9 cellular contexts compared by ENCODE assay signal in the genomic region with DNA sequence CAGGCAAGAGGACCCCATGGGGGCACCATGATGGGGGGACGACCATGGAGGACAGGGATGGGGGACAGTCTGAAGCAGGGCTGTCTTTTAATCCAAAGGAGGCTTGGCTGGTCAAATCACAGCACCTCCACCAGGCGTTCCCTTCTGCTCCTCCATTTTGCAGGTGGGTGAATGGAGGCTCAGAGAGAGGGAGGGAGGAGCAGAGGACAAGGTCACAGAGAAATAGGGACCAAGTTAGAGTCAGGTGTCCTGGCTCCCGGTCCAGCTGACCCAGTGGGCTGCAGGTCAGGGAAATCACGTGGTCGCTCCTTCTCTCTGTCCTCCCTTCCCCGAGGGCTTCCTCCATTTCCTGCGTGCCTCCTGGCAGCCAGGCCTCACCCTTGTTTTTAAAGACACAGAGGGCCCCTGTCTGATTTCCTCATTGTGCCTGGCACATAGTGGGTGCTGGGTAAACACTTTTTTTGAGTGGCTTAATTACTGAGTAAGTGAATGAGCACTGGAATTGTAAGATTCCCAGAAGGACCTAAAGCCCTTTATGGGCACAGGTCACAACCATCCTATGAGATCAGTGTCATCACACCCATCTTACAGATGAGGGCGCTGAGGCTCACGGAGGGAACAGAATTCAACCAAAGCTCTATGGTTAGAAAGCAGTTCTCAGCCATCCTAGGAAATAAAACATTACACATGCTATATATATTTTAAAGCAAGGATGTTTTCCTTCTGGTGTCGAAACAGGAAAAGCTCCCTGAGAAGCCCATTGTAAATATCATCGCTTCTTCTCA.
A peak's percentile ranks its signal among the peaks of the same experiment; 100 is the strongest.
DNase-seq lines count a peak whose midpoint lies in the region; ATAC-seq, FAIRE-seq and TF ChIP-seq lines count a peak whose summit lies in the region.
"Had no signal": no experiment of that assay in that cellular context is flagged by ENCODE, and none has a peak within 500 bp of the region (broad histone marks: within the 10 kb centered on the region; RNA-seq: fewer than 3 reads in every experiment).

No MANE protein-coding gene starts in this region.

- H3K14ac ChIP-seq in IMR-90 (replicated peaks; ENCODE audit: low read depth, low read length), result no peak overlapping the region

- H4K20me1 ChIP-seq in IMR-90 (ENCODE audit: insufficient read depth, low read length) (no peaks in the 10 kb centered on the region), K562 (replicated peaks; ENCODE audit: control insufficient read depth, insufficient read depth, low read length) (no peaks in the 10 kb centered on the region)

- no peak overlapping the region for H4K91ac ChIP-seq in IMR-90 (ENCODE audit: insufficient read depth, low read depth, low read length)

- TF ChIP-seq EP300 in K562 (IDR thresholded peaks at IDR 0.05; ENCODE audit: low read length), result no peak

- no peak overlapping the region for H3K4ac ChIP-seq in IMR-90 (ENCODE audit: low read depth, low read length)

- H2BK15ac ChIP-seq in IMR-90 (ENCODE audit: low read depth, low read length), result no peak overlapping the region

- no peak overlapping the region for H3K18ac ChIP-seq in IMR-90 (ENCODE audit: low read depth, low read length)

- CTCF ChIA-PET in IMR-90 (lab: Yijun Ruan, JAX) (interaction anchor here (0.8 to 1.5 kb wide), 7 partner anchors 10 to 282 kb away, joined by 3 to 6 read pairs (median 3); no protein-coding TSS in a partner anchor), K562 (lab: Yijun Ruan, JAX; ENCODE audit: low intra/inter-chr PET ratio) (interaction anchor here (1.2 kb wide), 1 partner anchor 278 kb away, joined by 3 read pairs; no protein-coding TSS in a partner anchor)

- H3K36me3 ChIP-seq in IMR-90 (ENCODE audit: control insufficient read depth, insufficient read depth, low read length) (no peaks in the 10 kb centered on the region), K562 (ENCODE audit: control insufficient read depth, insufficient read depth, low read length) (no peaks in the 10 kb centered on the region), right lobe of liver (no peaks in the 10 kb centered on the region), adrenal gland (replicated peaks in 1 of 2) (no peaks in the 10 kb centered on the region)

- H3K56ac ChIP-seq in IMR-90 (ENCODE audit: extremely low read depth, insufficient read depth, low read length), result no peak overlapping the region

- H3K4me3 ChIP-seq in IMR-90 (ENCODE audit: insufficient read depth, low read depth, low read length) (no peak overlapping the region), K562 (no peak overlapping the region), right lobe of liver (no peak overlapping the region), adrenal gland (no peak overlapping the region)

- TF ChIP-seq RAD21 in IMR-90 (IDR thresholded peaks at IDR 0.05; ENCODE audit: low read length), result peak; percentile 14; the same call in 1 of the 2 replicates
- peak in 1 of 2 experiments; percentile 5; a peak in 3 of 4 replicates for TF ChIP-seq RAD21 in K562 (CRISPR knock-in tag; conservative IDR thresholded peaks at IDR 0.05 in 1 of 2, IDR thresholded peaks at IDR 0.05 in 1 of 2)

- dilution Hi-C loops in IMR-90 (cut with HindIII; ENCODE audit: low sequenced_read_pairs, unreplicated experiment), result no loop called here

- H2BK120ac ChIP-seq in IMR-90 (ENCODE audit: low read depth, low read length), result no peak overlapping the region

- H2AK5ac ChIP-seq in IMR-90 (ENCODE audit: low read depth, low read length), result no peak overlapping the region

- no peak overlapping the region for H2AFZ ChIP-seq in IMR-90 (replicated peaks; ENCODE audit: low read length, poor library complexity)
- H2AFZ ChIP-seq in K562 (ENCODE audit: low read depth, low read length), result no peak overlapping the region

- no peaks in the 10 kb centered on the region for H3K4me1 ChIP-seq in IMR-90 (ENCODE audit: control insufficient read depth, insufficient read depth, low read length)
- H3K4me1 ChIP-seq in K562 (replicated peaks in 1 of 2; ENCODE audit: control insufficient read depth in 2 of 2, insufficient read depth in 2 of 2, low read length in 2 of 2), result peaks cover 0 to 5% of the 10 kb centered on the region in 2 experiments; a peak in 2 of 5 replicates
- H3K4me1 ChIP-seq in right lobe of liver, result peaks cover 0 to 5% (median 0%) of the 10 kb centered on the region in 4 donors
- H3K4me1 ChIP-seq in adrenal gland (replicated peaks in 1 of 2), result peaks cover 0 to 9% of the 10 kb centered on the region in 2 donors

- H3K9ac ChIP-seq in IMR-90 (ENCODE audit: low read depth, low read length) (no peak overlapping the region), K562 (ENCODE audit: insufficient read depth in 1 of 2, low read depth in 2 of 2, low read length in 2 of 2) (no peak overlapping the region)

- no TSS peak for BruUV-seq in IMR-90 (replicated peaks; lab: Mats Ljungman, UMichigan)
- BruUV-seq in K562 (replicated peaks; lab: Mats Ljungman, UMichigan), result no TSS peak

- no peaks in the 10 kb centered on the region for H3K9me1 ChIP-seq in IMR-90 (ENCODE audit: insufficient read depth, low read length)
- no peaks in the 10 kb centered on the region for H3K9me1 ChIP-seq in K562 (ENCODE audit: control insufficient read depth, insufficient read depth, low read length)

- H4K8ac ChIP-seq in IMR-90 (ENCODE audit: low read depth in 2 of 2, low read length in 2 of 2), result no peak overlapping the region

- ATAC-seq in IMR-90 (ENCODE audit: low read depth), result peak; percentile 26; the same call in 1 of the 2 replicates
- ATAC-seq in K562, result peak; percentile 78
- peak in 3 of 4 donors; percentile 18 to 45 (median 20) for ATAC-seq in right lobe of liver
- no peak for ATAC-seq in HG03045 (IDR thresholded peaks at IDR 0.05; ENCODE audit: unreplicated experiment)

- no peak overlapping the region for H2BK20ac ChIP-seq in IMR-90 (ENCODE audit: low read depth, low read length)

- H3K79me2 ChIP-seq in K562 (ENCODE audit: control insufficient read depth, insufficient read depth, low read length), result no peaks in the 10 kb centered on the region

- H3K27me3 ChIP-seq in IMR-90 (ENCODE audit: control insufficient read depth, insufficient read depth, low read length), result peaks cover 55% of the 10 kb centered on the region
- H3K27me3 ChIP-seq in K562 (ENCODE audit: control insufficient read depth in 2 of 2, insufficient read depth in 2 of 2, low read length in 2 of 2), result peaks cover 11 to 35% of the 10 kb centered on the region in 2 experiments
- no peaks in the 10 kb centered on the region for H3K27me3 ChIP-seq in right lobe of liver
- H3K27me3 ChIP-seq in adrenal gland, result peaks cover 10% of the 10 kb centered on the region

- intact Hi-C loops in IMR-90 (cut with micrococcal nuclease), result loop anchor here (1.0 to 5.0 kb wide), 4 partner anchors 211 to 413 kb away; no protein-coding TSS in a partner anchor
- intact Hi-C loops in K562 (cut with micrococcal nuclease), result loop anchor here (5.0 to 10.0 kb wide), 2 partner anchors 218 to 415 kb away; no protein-coding TSS in a partner anchor
- intact Hi-C loops in right lobe of liver (cut with DNase I), result no loop called here
- intact Hi-C loops in adrenal gland (cut with DNase I), result loop anchor here in 1 of 2 donors (10.0 kb wide), 2 partner anchors 205 kb away; no protein-coding TSS in a partner anchor

- DNase-seq in DMS53 (lab: John Stamatoyannopoulos, UW), result peak; percentile 80
- peak; percentile 7 for DNase-seq in IMR-90
- peak in 1 of 4 experiments; percentile 15 for DNase-seq in K562 (ENCODE audit: extremely low read depth in 1 of 4, low spot score in 3 of 4)
- peak in 1 of 3 donors; percentile 37 for DNase-seq in right lobe of liver
- no peak for DNase-seq in adrenal gland
- no peak for DNase-seq in activated naive CD4-positive, alpha-beta T cell treated with anti-CD3 and anti-CD28 coated beads, Interleukin-2, amount 50 U/mL, for 16 hours
- DNase-seq in NCI-H1105 treated with DMSO at 0.1 percent for 48 hours (lab: John Stamatoyannopoulos, UW), result no peak

- no peak overlapping the region for H2AK9ac ChIP-seq in IMR-90 (replicated peaks; ENCODE audit: low read depth, low read length, poor library complexity)

- H3K9me3 ChIP-seq in IMR-90 (ENCODE audit: control insufficient read depth, insufficient read depth, low read length), result no peaks in the 10 kb centered on the region
- H3K9me3 ChIP-seq in K562 (replicated peaks; ENCODE audit: control insufficient read depth, insufficient read depth, low read depth, low read length), result no peaks in the 10 kb centered on the region
- H3K9me3 ChIP-seq in right lobe of liver, result no peaks in the 10 kb centered on the region
- no peaks in the 10 kb centered on the region for H3K9me3 ChIP-seq in adrenal gland (replicated peaks in 1 of 3)

- no peak for TF ChIP-seq CTCF in IMR-90 (conservative IDR thresholded peaks at IDR 0.05; ENCODE audit: low read depth, low read length)
- TF ChIP-seq CTCF in K562 (IDR thresholded peaks at IDR 0.05 in 2 of 3, conservative IDR thresholded peaks at IDR 0.05 in 1 of 3; ENCODE audit: insufficient read depth in 2 of 3, low read depth in 1 of 3, low read length in 3 of 3), result peak in 2 of 3 experiments; percentile 12 to 29; a peak in 2 of 6 replicates
- TF ChIP-seq CTCF in right lobe of liver (IDR thresholded peaks at IDR 0.05), result no peak
- no peak for TF ChIP-seq CTCF in adrenal gland (IDR thresholded peaks at IDR 0.05)

- in situ Hi-C loops in IMR-90 (cut with MboI; ENCODE audit: low sequenced_read_pairs), result no loop called here
- in situ Hi-C loops in K562 (cut with MboI), result no loop called here

- peak overlapping the region; percentile 30; the same call in 1 of the 2 replicates for H3K4me2 ChIP-seq in IMR-90 (ENCODE audit: low read depth, low read length)
- no peak overlapping the region; the same call in 1 of the 2 replicates for H3K4me2 ChIP-seq in K562 (ENCODE audit: insufficient read depth, low read length)

- no peak overlapping the region for H4K5ac ChIP-seq in IMR-90 (ENCODE audit: low read depth, low read length)

- no peak overlapping the region for H3K23ac ChIP-seq in IMR-90 (ENCODE audit: low read depth, low read length)

- H3K27ac ChIP-seq in IMR-90 (ENCODE audit: insufficient read depth, low read length), result no peak overlapping the region
- no peak overlapping the region for H3K27ac ChIP-seq in K562 (ENCODE audit: extremely low read depth, low read depth, low read length)
- H3K27ac ChIP-seq in right lobe of liver, result no peak overlapping the region
- H3K27ac ChIP-seq in adrenal gland, result no peak overlapping the region

- H3K79me1 ChIP-seq in IMR-90 (ENCODE audit: low read depth in 1 of 2, low read length in 2 of 2), result no peaks in the 10 kb centered on the region

- POLR2A ChIA-PET in IMR-90 (lab: Charles Lee; ENCODE audit: unreplicated experiment), result interaction anchor here (0.6 kb wide), 1 partner anchor 671 kb away, joined by 10 read pairs; no protein-coding TSS in a partner anchor
- POLR2A ChIA-PET in K562 (lab: Yijun Ruan, JAX), result no interaction called here

- no peak overlapping the region for H2BK5ac ChIP-seq in IMR-90 (ENCODE audit: low read depth, low read length, poor library complexity, severe bottlenecking)

- 60% methylated on average over 1 of the region's 11 CpGs; no CpG with 5 or more reads in 1 of the 2 experiments for WGBS in IMR-90 (ENCODE audit: extremely low coverage in 2 of 2, insufficient read length in 1 of 2), 2 experiments
- WGBS in K562 (ENCODE audit: insufficient coverage, low coverage, missing lambda C conversion rate), result 8% methylated on average over 11 of the region's 11 CpGs
- 21% methylated on average over 10 of the region's 11 CpGs for WGBS in right lobe of liver (ENCODE audit: insufficient coverage, low coverage, low lambda C conversion rate, missing lambda C conversion rate)
- 38 to 47% (median 44%) methylated on average over 10 to 11 of the region's 11 CpGs for WGBS in adrenal gland, 4 donors

- TF ChIP-seq POLR2A in IMR-90 (IDR thresholded peaks at IDR 0.05; ENCODE audit: low read depth, low read length) (no peak), K562 (conservative IDR thresholded peaks at IDR 0.05) (no peak), right lobe of liver (IDR thresholded peaks at IDR 0.05) (no peak), adrenal gland (IDR thresholded peaks at IDR 0.05) (no peak)

- FAIRE-seq in K562 (lab: Jason Lieb, UNC), result no peak
- FAIRE-seq: colon had no signal

Comparison
In these comparisons a context has a peak if more than half of its experiments do, and no peak if none do; other contexts are left out.
1. DNase-seq: peak in DMS53 (single experiment) and IMR-90 (single experiment); none in adrenal gland (0 of 7), activated naive CD4-positive, alpha-beta T cell treated with anti-CD3 and anti-CD28 coated beads, Interleukin-2, amount 50 U/mL, for 16 hours (single experiment) and NCI-H1105 treated with DMSO at 0.1 percent for 48 hours (single experiment).
2. CTCF ChIP-seq: peak in K562 (2 of 3); none in IMR-90 (single experiment), right lobe of liver (0 of 4) and adrenal gland (0 of 6).
3. intact Hi-C loops: an anchor here in IMR-90 (1.0 to 5.0 kb wide) and K562 (5.0 to 10.0 kb wide); none called in right lobe of liver.